In the genomic region with DNA sequence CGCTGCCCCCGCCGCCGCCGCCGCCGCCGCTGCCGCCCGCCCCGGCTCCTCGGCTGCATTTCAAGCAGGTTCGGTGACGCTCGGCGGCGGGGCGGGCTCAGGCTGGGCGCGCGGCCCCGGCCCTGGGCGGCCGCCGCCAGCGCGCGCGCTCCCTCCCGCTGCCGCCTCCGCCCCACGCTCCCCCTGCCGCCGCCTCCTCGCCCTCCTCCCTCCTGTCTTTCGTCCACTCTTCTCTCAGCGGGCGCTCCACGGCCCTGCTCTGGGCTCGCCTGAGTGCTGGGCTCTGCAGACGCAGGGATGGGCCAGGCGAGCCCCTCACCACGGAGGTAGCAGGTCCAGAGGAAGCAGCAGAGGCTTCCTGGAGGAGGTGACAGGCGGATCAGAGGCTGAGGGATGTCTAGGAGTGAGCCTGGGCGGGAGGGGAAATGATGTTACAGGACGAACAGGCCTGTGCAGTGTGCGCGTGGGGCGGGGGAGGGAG, we compare ENCODE assay signal across 1 cellular context.
TF ChIP-seq lines count a peak whose summit lies in the region.

TSS of gene LRP8 (minus strand) at position 62 of the 481 bp plus-strand sequence. CDS start 158 bp downstream, outside the sequence.

TF ChIP-seq in GM12878, 131 proteins besides CTCF, POLR2A, EP300 and RAD21 (continued from another document):
- TF ChIP-seq, protein P1, sequence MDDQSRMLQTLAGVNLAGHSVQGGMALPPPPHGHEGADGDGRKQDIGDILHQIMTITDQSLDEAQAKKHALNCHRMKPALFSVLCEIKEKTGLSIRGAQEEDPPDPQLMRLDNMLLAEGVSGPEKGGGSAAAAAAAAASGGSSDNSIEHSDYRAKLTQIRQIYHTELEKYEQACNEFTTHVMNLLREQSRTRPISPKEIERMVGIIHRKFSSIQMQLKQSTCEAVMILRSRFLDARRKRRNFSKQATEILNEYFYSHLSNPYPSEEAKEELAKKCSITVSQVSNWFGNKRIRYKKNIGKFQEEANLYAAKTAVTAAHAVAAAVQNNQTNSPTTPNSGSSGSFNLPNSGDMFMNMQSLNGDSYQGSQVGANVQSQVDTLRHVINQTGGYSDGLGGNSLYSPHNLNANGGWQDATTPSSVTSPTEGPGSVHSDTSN (IDR thresholded peaks at IDR 0.05; ENCODE audit: insufficient replicate concordance, low read depth, low read length) = no peak
- TF ChIP-seq IKZF2 (IDR thresholded peaks at IDR 0.05) (peak in 1 of 2 experiments; percentile 24; a peak in 1 of 4 replicates), MTA2 (IDR thresholded peaks at IDR 0.05; ENCODE audit: low read depth) (no peak), CBX3 (IDR thresholded peaks at IDR 0.05; ENCODE audit: borderline replicate concordance, low read depth) (no peak), CREB1 (IDR thresholded peaks at IDR 0.05; ENCODE audit: low read depth) (no peak), TCF3 (IDR thresholded peaks at IDR 0.05; ENCODE audit: borderline replicate concordance, insufficient read depth, low read depth, low read length) (no peak), HDAC6 (IDR thresholded peaks at IDR 0.05; ENCODE audit: unreplicated experiment) (no peak), RCOR1 (conservative IDR thresholded peaks at IDR 0.05; ENCODE audit: low read depth, low read length) (no peak), EZH2 (IDR thresholded peaks at IDR 0.05; ENCODE audit: borderline replicate concordance, control insufficient read depth, low read depth, low read length) (no peak), KAT2A (conservative IDR thresholded peaks at IDR 0.05; ENCODE audit: control insufficient read depth, low read depth, low read length) (no peak), IRF5 (IDR thresholded peaks at IDR 0.05; ENCODE audit: borderline replicate concordance) (no peak), CHD1 (IDR thresholded peaks at IDR 0.05; ENCODE audit: low read depth, low read length) (no peak), SP1 (IDR thresholded peaks at IDR 0.05; ENCODE audit: low read depth, low read length) (no peak), SREBF2 (IDR thresholded peaks at IDR 0.05; ENCODE audit: low read length) (no peak), NFXL1 (IDR thresholded peaks at IDR 0.05; ENCODE audit: borderline replicate concordance) (0 out of 2 replicates have a peak, but pooled peaks have one; percentile 58), SMC3 (IDR thresholded peaks at IDR 0.05; ENCODE audit: borderline replicate concordance, low read length) (no peak), SMAD5 (IDR thresholded peaks at IDR 0.05; ENCODE audit: low read depth) (no peak), SIX5 (IDR thresholded peaks at IDR 0.05; ENCODE audit: low read depth, low read length, severe bottlenecking) (no peak), RUNX3 (IDR thresholded peaks at IDR 0.05; ENCODE audit: low read length) (no peak), USF1 (IDR thresholded peaks at IDR 0.05; ENCODE audit: borderline replicate concordance, extremely low read length, insufficient read depth, low read depth, low read length) (no peak), RB1 (IDR thresholded peaks at IDR 0.05; ENCODE audit: borderline replicate concordance) (no peak), HDGF (IDR thresholded peaks at IDR 0.05) (peak; percentile 87; the same call in 1 of the 2 replicates), ZZZ3 (IDR thresholded peaks at IDR 0.05; ENCODE audit: control insufficient read depth, insufficient read length, low read depth) (no peak), FOS (IDR thresholded peaks at IDR 0.05; ENCODE audit: borderline replicate concordance, extremely low read depth, insufficient read length) (no peak), HCFC1 (IDR thresholded peaks at IDR 0.05; ENCODE audit: low read length) (no peak), HSF1 (IDR thresholded peaks at IDR 0.05; ENCODE audit: low read depth, low read length) (no peak), SMARCA5 (IDR thresholded peaks at IDR 0.05) (peak; percentile 52; the same call in 1 of the 2 replicates)
- TF ChIP-seq, protein P2, sequence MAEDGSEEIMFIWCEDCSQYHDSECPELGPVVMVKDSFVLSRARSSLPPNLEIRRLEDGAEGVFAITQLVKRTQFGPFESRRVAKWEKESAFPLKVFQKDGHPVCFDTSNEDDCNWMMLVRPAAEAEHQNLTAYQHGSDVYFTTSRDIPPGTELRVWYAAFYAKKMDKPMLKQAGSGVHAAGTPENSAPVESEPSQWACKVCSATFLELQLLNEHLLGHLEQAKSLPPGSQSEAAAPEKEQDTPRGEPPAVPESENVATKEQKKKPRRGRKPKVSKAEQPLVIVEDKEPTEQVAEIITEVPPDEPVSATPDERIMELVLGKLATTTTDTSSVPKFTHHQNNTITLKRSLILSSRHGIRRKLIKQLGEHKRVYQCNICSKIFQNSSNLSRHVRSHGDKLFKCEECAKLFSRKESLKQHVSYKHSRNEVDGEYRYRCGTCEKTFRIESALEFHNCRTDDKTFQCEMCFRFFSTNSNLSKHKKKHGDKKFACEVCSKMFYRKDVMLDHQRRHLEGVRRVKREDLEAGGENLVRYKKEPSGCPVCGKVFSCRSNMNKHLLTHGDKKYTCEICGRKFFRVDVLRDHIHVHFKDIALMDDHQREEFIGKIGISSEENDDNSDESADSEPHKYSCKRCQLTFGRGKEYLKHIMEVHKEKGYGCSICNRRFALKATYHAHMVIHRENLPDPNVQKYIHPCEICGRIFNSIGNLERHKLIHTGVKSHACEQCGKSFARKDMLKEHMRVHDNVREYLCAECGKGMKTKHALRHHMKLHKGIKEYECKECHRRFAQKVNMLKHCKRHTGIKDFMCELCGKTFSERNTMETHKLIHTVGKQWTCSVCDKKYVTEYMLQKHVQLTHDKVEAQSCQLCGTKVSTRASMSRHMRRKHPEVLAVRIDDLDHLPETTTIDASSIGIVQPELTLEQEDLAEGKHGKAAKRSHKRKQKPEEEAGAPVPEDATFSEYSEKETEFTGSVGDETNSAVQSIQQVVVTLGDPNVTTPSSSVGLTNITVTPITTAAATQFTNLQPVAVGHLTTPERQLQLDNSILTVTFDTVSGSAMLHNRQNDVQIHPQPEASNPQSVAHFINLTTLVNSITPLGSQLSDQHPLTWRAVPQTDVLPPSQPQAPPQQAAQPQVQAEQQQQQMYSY (CRISPR knock-in tag; IDR thresholded peaks at IDR 0.05) = no peak
- TF ChIP-seq, protein P3, sequence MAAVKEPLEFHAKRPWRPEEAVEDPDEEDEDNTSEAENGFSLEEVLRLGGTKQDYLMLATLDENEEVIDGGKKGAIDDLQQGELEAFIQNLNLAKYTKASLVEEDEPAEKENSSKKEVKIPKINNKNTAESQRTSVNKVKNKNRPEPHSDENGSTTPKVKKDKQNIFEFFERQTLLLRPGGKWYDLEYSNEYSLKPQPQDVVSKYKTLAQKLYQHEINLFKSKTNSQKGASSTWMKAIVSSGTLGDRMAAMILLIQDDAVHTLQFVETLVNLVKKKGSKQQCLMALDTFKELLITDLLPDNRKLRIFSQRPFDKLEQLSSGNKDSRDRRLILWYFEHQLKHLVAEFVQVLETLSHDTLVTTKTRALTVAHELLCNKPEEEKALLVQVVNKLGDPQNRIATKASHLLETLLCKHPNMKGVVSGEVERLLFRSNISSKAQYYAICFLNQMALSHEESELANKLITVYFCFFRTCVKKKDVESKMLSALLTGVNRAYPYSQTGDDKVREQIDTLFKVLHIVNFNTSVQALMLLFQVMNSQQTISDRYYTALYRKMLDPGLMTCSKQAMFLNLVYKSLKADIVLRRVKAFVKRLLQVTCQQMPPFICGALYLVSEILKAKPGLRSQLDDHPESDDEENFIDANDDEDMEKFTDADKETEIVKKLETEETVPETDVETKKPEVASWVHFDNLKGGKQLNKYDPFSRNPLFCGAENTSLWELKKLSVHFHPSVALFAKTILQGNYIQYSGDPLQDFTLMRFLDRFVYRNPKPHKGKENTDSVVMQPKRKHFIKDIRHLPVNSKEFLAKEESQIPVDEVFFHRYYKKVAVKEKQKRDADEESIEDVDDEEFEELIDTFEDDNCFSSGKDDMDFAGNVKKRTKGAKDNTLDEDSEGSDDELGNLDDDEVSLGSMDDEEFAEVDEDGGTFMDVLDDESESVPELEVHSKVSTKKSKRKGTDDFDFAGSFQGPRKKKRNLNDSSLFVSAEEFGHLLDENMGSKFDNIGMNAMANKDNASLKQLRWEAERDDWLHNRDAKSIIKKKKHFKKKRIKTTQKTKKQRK (IDR thresholded peaks at IDR 0.05; ENCODE audit: low read depth, low read length) = no peak
- TF ChIP-seq, protein P4, sequence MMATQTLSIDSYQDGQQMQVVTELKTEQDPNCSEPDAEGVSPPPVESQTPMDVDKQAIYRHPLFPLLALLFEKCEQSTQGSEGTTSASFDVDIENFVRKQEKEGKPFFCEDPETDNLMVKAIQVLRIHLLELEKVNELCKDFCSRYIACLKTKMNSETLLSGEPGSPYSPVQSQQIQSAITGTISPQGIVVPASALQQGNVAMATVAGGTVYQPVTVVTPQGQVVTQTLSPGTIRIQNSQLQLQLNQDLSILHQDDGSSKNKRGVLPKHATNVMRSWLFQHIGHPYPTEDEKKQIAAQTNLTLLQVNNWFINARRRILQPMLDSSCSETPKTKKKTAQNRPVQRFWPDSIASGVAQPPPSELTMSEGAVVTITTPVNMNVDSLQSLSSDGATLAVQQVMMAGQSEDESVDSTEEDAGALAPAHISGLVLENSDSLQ (IDR thresholded peaks at IDR 0.05) = 0 out of 2 replicates have a peak, but pooled peaks have one; percentile 15
TF ChIP-seq in GM12878: peak in this region for 11.
